In genomic region chr7:100626530-100627237, GRCh38 we compare ENCODE assay signal across 8 cellular contexts. TPM values are rescaled to one million over a fixed set of nuclear protein-coding genes. Genes with fewer than 3 reads are reported as not detected.
DNase-seq lines count a peak whose midpoint lies in the region; ATAC-seq, FAIRE-seq and TF ChIP-seq lines count a peak whose summit lies in the region.

No MANE protein-coding gene starts in this region.

- TF ChIP-seq POLR2A in GM12891 (IDR thresholded peaks at IDR 0.05; ENCODE audit: low read depth, low read length), result no peak

- FAIRE-seq in GM12891 (lab: Jason Lieb, UNC), result peak; percentile 91

- intact Hi-C loops in left colon (cut with DNase I, micrococcal nuclease), result no loop called here

- DNase-seq in GM12891 (ENCODE audit: insufficient read length, low spot score) (peak; percentile 97), NCI-H2196 treated with DMSO at 0.1 percent for 48 hours (lab: John Stamatoyannopoulos, UW; ENCODE audit: unreplicated experiment) (peak; percentile 75), cerebellar cortex (ENCODE audit: low spot score) (peak; percentile 84), left colon (peak; percentile 84 to 87), OCI-M1 (lab: John Stamatoyannopoulos, UW) (no peak)
- DNase-seq in activated CD4-positive, alpha-beta T cell treated with anti-CD3 and anti-CD28 coated beads for 1 hour, result peak; percentile 80
- peak; percentile 82 to 85 for DNase-seq in stimulated activated CD4-positive, alpha-beta T cell treated with anti-CD3 and anti-CD28 coated beads, Interleukin-2, amount 100 ng/mL, for 48 hours

- peak; percentile 59 for ATAC-seq in HG02884 (IDR thresholded peaks at IDR 0.05; ENCODE audit: unreplicated experiment)
- ATAC-seq in left colon, result peak; percentile 100

TF ChIP-seq in GM12891, 5 proteins besides CTCF, POLR2A, EP300 and RAD21:
- TF ChIP-seq POU2F2 (IDR thresholded peaks at IDR 0.05; ENCODE audit: low read depth, low read length) (no peak), TAF1 (IDR thresholded peaks at IDR 0.05; ENCODE audit: low read depth, low read length) (peak; percentile 59; the same call in 1 of the 2 replicates)

RNA-seq across cellular contexts. Expression of gene MOSPD3, which starts 14.3 kb away (rescaled TPM):
- polyA plus RNA-seq in GM12891 (2012; ENCODE audit: low read depth, missing spikeins), result 7.9 TPM
- total RNA-seq in left colon, result 10 to 100 TPM; 15.3 to 18.6 TPM

RNA-seq across cellular contexts. Expression of gene TFR2, which starts 14.7 kb away (rescaled TPM):
- polyA plus RNA-seq in GM12891 (2012; ENCODE audit: low read depth, missing spikeins), result 2.1 TPM
- under 1 TPM; 0.22 to 0.64 TPM for total RNA-seq in left colon

RNA-seq across cellular contexts. Expression of gene PCOLCE, which starts 24.5 kb away (rescaled TPM):
- polyA plus RNA-seq in GM12891 (2012; ENCODE audit: low read depth, missing spikeins), result 0.99 TPM
- 10 to 100 TPM in 1 of 2 donors, 1 to 10 TPM in 1; 8.1 to 15.4 TPM for total RNA-seq in left colon

RNA-seq across cellular contexts. Expression of gene ACTL6B, which starts 29.6 kb away (rescaled TPM):
- polyA plus RNA-seq in GM12891 (2012; ENCODE audit: low read depth, missing spikeins), result not detected
- total RNA-seq in left colon, result under 1 TPM in 1 of 2 donors, not detected in 1; 0.42 TPM

RNA-seq across cellular contexts. Expression of gene FBXO24, which starts 40.6 kb away (rescaled TPM):
- 0.45 TPM for polyA plus RNA-seq in GM12891 (2012; ENCODE audit: low read depth, missing spikeins)
- total RNA-seq in left colon, result under 1 TPM; 0.34 to 0.58 TPM
